9 cellular contexts compared by ENCODE assay signal in genomic region chr10:76303682-76304316, GRCh38.
DNase-seq lines count a peak whose midpoint lies in the region; ATAC-seq and TF ChIP-seq lines count a peak whose summit lies in the region.
"Had no signal": no experiment of that assay in that cellular context is flagged by ENCODE, and none has a peak within 500 bp of the region (broad histone marks: within the 10 kb centered on the region; RNA-seq: fewer than 3 reads in every experiment).

No MANE protein-coding gene starts in this region.

- TF ChIP-seq CTCF in astrocyte of the cerebellum (IDR thresholded peaks at IDR 0.05; ENCODE audit: low read depth, low read length, missing control alignments), result peak; percentile 76
- no peak for TF ChIP-seq CTCF in omental fat pad (IDR thresholded peaks at IDR 0.05)

- in situ Hi-C loops in astrocyte of the cerebellum (cut with HindIII; ENCODE audit: low sequenced_read_pairs), result no loop called here

- H3K4me3 ChIP-seq in astrocyte of the cerebellum (ENCODE audit: low read depth, low read length), result no peak overlapping the region
- H3K4me3 ChIP-seq: BLaER1 treated with 17β-estradiol and CSF1 and Interleukin-3, amounts not matched to agents 10 nM and 100 nM had no signal

- ATAC-seq in HG03457 (IDR thresholded peaks at IDR 0.05; ENCODE audit: unreplicated experiment), result peak; percentile 61
- peak; percentile 96 for ATAC-seq in sciatic nerve
- ATAC-seq in omental fat pad (ENCODE audit: low FRiP score), result no peak

- DNase-seq in activated CD4-positive, alpha-beta T cell treated with anti-CD3 and anti-CD28 coated beads for 4 hours, result peak; percentile 5 to 46
- DNase-seq in activated CD4-positive, alpha-beta T cell treated with anti-CD3 and anti-CD28 coated beads for 1 hour, result no peak
- DNase-seq in NCI-H526 (lab: John Stamatoyannopoulos, UW), result peak; percentile 74 to 88
- peak; percentile 81 for DNase-seq in astrocyte of the cerebellum (ENCODE audit: low read depth)
- DNase-seq in hepatic stellate cell (ENCODE audit: low spot score), result peak; percentile 58
- peak; percentile 75 for DNase-seq in sciatic nerve (ENCODE audit: low spot score)
- DNase-seq in omental fat pad (ENCODE audit: low spot score), result no peak

- intact Hi-C loops in sciatic nerve (cut with DNase I), result loop anchor here (10.0 kb wide), 1 partner anchor 909 kb away; no protein-coding TSS in a partner anchor

Comparison
In these comparisons a context has a peak if more than half of its experiments do, and no peak if none do; other contexts are left out.
1. DNase-seq: peak in activated CD4-positive, alpha-beta T cell treated with anti-CD3 and anti-CD28 coated beads for 4 hours (2 of 2), NCI-H526 (2 of 2), astrocyte of the cerebellum (single experiment), hepatic stellate cell (single experiment) and sciatic nerve (single experiment); none in activated CD4-positive, alpha-beta T cell treated with anti-CD3 and anti-CD28 coated beads for 1 hour (single experiment) and omental fat pad (single experiment).